In the genomic region with DNA sequence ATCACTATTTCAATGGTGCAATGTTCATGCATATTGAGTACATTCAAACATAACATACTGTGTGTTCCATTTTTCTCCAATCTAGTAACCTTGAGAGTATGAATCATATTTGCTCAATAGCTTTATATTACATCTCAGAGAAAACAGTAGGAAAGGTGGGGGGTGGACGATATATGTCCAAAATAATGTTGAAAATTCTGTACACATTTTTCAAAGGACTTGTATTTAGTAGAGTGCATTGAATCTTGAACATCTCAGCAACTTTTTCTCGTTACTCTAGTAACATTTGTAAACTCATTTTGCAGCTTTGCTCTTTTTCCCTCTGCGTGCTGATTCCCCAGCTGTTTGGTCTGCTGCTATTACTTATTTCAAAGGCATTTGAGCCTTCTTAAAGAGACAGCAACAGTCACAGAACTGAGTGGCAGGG, we compare ENCODE assay signal across 15 cellular contexts.
DNase-seq lines count a peak whose midpoint lies in the region; ATAC-seq and TF ChIP-seq lines count a peak whose summit lies in the region.
"Had no signal": no experiment of that assay in that cellular context is flagged by ENCODE, and none has a peak within 500 bp of the region (broad histone marks: within the 10 kb centered on the region; RNA-seq: fewer than 3 reads in every experiment).

No MANE protein-coding gene starts in this region.

- no peak overlapping the region for H2BK5ac ChIP-seq in mesenchymal stem cell (ENCODE audit: low read depth, low read length, poor library complexity, severe bottlenecking)

- no peaks in the 10 kb centered on the region for H3K9me3 ChIP-seq in mesenchymal stem cell (ENCODE audit: control insufficient read depth, low read length)
- H3K9me3 ChIP-seq in upper lobe of left lung: no peaks in the 10 kb centered on the region

- DNase-seq in AG20443 (ENCODE audit: low spot score) (peak; percentile 14), NCI-H226 (peak; percentile 23), cardiac fibroblast (ENCODE audit: low read depth in 2 of 2) (peak; percentile 53 to 55), mesenchymal stem cell (peak; percentile 66), upper lobe of left lung (no peak), hypothalamus (lab: John Stamatoyannopoulos, UW) (no peak), glutamatergic neuron (no peak)
- DNase-seq: activated CD4-positive, alpha-beta T cell treated with anti-CD3 and anti-CD28 coated beads for 1 hour; activated T-cell treated with anti-CD3 and anti-CD28 coated beads, Interleukin-2, amount 50 U/mL, for 24 hours; aorta; NCI-H1417 treated with DMSO at 0.1 percent for 48 hours; NK-92 treated with Interleukin-12 subunit alpha and Interleukin-12 subunit beta, amount 100 ng/mL, for 24 hours; retina had no signal

- H3K4me3 ChIP-seq in cardiac fibroblast (replicated peaks in 1 of 2; ENCODE audit: low read depth in 2 of 2, low read length in 2 of 2) (no peak overlapping the region), mesenchymal stem cell (ENCODE audit: insufficient read depth in 1 of 2, low read depth in 1 of 2, low read length in 2 of 2) (peak overlapping the region in 1 of 2 experiments; percentile 25), upper lobe of left lung (no peak overlapping the region)

- H3K27me3 Mint-ChIP-seq in glutamatergic neuron (ENCODE audit: unreplicated experiment): peaks cover 2% of the 10 kb centered on the region
- H3K27me3 Mint-ChIP-seq: activated T-cell treated with anti-CD3 and anti-CD28 coated beads, Interleukin-2, amount 50 U/mL, for 24 hours; IgD-negative memory B cell had no signal

- no peak overlapping the region for H2BK12ac ChIP-seq in mesenchymal stem cell (ENCODE audit: low read length in 2 of 2)

- peak overlapping the region; percentile 14 for H3K27ac ChIP-seq in mesenchymal stem cell (ENCODE audit: low read length, poor library complexity, severe bottlenecking)
- no peak overlapping the region for H3K27ac ChIP-seq in upper lobe of left lung

- no peak for TF ChIP-seq CTCF in cardiac fibroblast (IDR thresholded peaks at IDR 0.05; ENCODE audit: low read depth, low read length)
- no peak for TF ChIP-seq CTCF in upper lobe of left lung (IDR thresholded peaks at IDR 0.05)
- no peak for TF ChIP-seq CTCF in glutamatergic neuron (IDR thresholded peaks at IDR 0.05; ENCODE audit: partially characterized antibody, unreplicated experiment)

- H3K4me1 ChIP-seq in mesenchymal stem cell (ENCODE audit: control insufficient read depth, insufficient read depth, low read depth, low read length): peaks cover 3% of the 10 kb centered on the region
- no peaks in the 10 kb centered on the region for H3K4me1 ChIP-seq in upper lobe of left lung

- TF ChIP-seq EP300 in upper lobe of left lung (IDR thresholded peaks at IDR 0.05): no peak

- peak overlapping the region; percentile 41 for H3K9ac ChIP-seq in mesenchymal stem cell (ENCODE audit: low read length)

- no peak overlapping the region for H3K14ac ChIP-seq in mesenchymal stem cell (ENCODE audit: low read length in 2 of 2)

- no peak overlapping the region for H3K4ac ChIP-seq in mesenchymal stem cell (ENCODE audit: low read depth in 1 of 2, low read length in 2 of 2)

- H3K23ac ChIP-seq in mesenchymal stem cell (ENCODE audit: low read length in 2 of 2): no peak overlapping the region

- H2BK120ac ChIP-seq in mesenchymal stem cell (ENCODE audit: low read depth, low read length): no peak overlapping the region

- H3K4me2 ChIP-seq in mesenchymal stem cell (ENCODE audit: low read length, poor library complexity, severe bottlenecking): peak overlapping the region; percentile 28

- H2AK5ac ChIP-seq in mesenchymal stem cell (ENCODE audit: low read length, severe bottlenecking): no peak overlapping the region

- no peaks in the 10 kb centered on the region for H3K79me1 ChIP-seq in mesenchymal stem cell (replicated peaks; ENCODE audit: low read length, poor library complexity, severe bottlenecking)

- ATAC-seq in upper lobe of left lung (ENCODE audit: low FRiP score in 2 of 2): no peak
- ATAC-seq in GM18517 (IDR thresholded peaks at IDR 0.05; ENCODE audit: unreplicated experiment): no peak

- H3K4me1 Mint-ChIP-seq in glutamatergic neuron (ENCODE audit: low read depth, unreplicated experiment): no peaks in the 10 kb centered on the region

- H4K91ac ChIP-seq in mesenchymal stem cell (ENCODE audit: low read length): no peak overlapping the region

- no peaks in the 10 kb centered on the region for H3K36me3 ChIP-seq in mesenchymal stem cell (ENCODE audit: control insufficient read depth in 1 of 2, insufficient read depth in 2 of 2, low read depth in 1 of 2, low read length in 2 of 2)
- no peaks in the 10 kb centered on the region for H3K36me3 ChIP-seq in upper lobe of left lung

- H2BK15ac ChIP-seq in mesenchymal stem cell (ENCODE audit: low read depth, poor library complexity, severe bottlenecking): no peak overlapping the region

- H3K36me3 Mint-ChIP-seq in glutamatergic neuron (ENCODE audit: unreplicated experiment): no peaks in the 10 kb centered on the region
- H3K36me3 Mint-ChIP-seq: IgD-negative memory B cell had no signal

- no peak overlapping the region for H2AFZ ChIP-seq in mesenchymal stem cell (ENCODE audit: low read depth, low read length)

- no peak for TF ChIP-seq POLR2A in upper lobe of left lung (IDR thresholded peaks at IDR 0.05)

- H3K9me3 Mint-ChIP-seq in glutamatergic neuron (ENCODE audit: unreplicated experiment): no peaks in the 10 kb centered on the region

- H3K27me3 ChIP-seq in mesenchymal stem cell (ENCODE audit: control insufficient read depth in 1 of 2, insufficient read depth in 1 of 2, low read length in 2 of 2) (no peaks in the 10 kb centered on the region), upper lobe of left lung (no peaks in the 10 kb centered on the region)

- H4K8ac ChIP-seq in mesenchymal stem cell (ENCODE audit: low read length): no peak overlapping the region

- WGBS in mesenchymal stem cell: 0% methylated on average over 2 of the region's 3 CpGs
- WGBS in upper lobe of left lung, 2 donors: 46 to 49% methylated on average over 3 of the region's 3 CpGs

- H3K4me3 Mint-ChIP-seq in glutamatergic neuron (ENCODE audit: unreplicated experiment): no peak overlapping the region
- H3K4me3 Mint-ChIP-seq: activated T-cell treated with anti-CD3 and anti-CD28 coated beads, Interleukin-2, amount 50 U/mL, for 24 hours had no signal

- no peak overlapping the region for H3K27ac Mint-ChIP-seq in glutamatergic neuron (ENCODE audit: unreplicated experiment)
- H3K27ac Mint-ChIP-seq: activated T-cell treated with anti-CD3 and anti-CD28 coated beads, Interleukin-2, amount 50 U/mL, for 24 hours; IgD-negative memory B cell had no signal

- H3K18ac ChIP-seq in mesenchymal stem cell (ENCODE audit: low read depth in 1 of 2, low read length in 2 of 2): no peak overlapping the region

Comparison
In these comparisons a context has a peak if more than half of its experiments do, and no peak if none do; other contexts are left out.
1. DNase-seq: peak in AG20443 (single experiment), NCI-H226 (single experiment), cardiac fibroblast (2 of 2) and mesenchymal stem cell (single experiment); none in upper lobe of left lung (0 of 2), hypothalamus (0 of 51) and glutamatergic neuron (single experiment).